Comparison of ENCODE assay signal across 19 cellular contexts in the genomic region with DNA sequence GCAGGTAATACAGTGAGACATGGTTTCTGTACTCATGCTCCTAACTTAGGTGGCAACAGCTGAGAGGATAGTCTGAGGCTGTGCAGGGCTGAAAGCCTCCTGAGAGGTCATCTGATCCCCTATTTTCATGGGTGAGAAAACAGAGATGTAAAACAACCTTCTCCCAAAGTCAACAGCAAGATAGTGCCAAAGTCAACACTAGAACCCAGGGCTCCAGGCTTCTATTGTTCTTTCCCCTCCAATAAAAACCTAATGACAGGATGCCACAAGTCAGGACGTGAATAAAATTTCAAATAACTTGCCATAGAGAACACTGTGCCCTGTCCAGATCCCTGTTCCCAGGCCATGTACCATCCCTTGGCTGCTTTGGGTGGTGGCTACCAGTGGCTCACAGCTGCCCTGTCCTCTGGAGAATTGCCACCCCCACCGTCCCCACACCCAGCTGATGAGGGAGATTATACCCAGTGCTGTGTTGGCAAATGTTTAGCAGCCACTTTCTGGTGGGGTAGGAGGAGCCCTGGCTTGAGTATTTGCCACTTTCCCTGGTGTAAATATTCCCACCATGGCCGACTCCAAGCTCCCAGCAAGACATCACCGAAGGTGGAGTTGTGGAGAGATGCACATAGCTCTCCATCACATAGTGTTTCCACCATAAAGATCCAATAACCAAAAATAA. TPM values are rescaled to one million over a fixed set of nuclear protein-coding genes. Genes with fewer than 3 reads are reported as not detected.
DNase-seq lines count a peak whose midpoint lies in the region; ATAC-seq and TF ChIP-seq lines count a peak whose summit lies in the region.
"Had no signal": no experiment of that assay in that cellular context is flagged by ENCODE, and none has a peak within 500 bp of the region (broad histone marks: within the 10 kb centered on the region; RNA-seq: fewer than 3 reads in every experiment).

No MANE protein-coding gene starts in this region.

- peaks cover 8% of the 10 kb centered on the region for H3K36me3 Mint-ChIP-seq in MCF 10A (ENCODE audit: insufficient read depth, unreplicated experiment)
- H3K36me3 Mint-ChIP-seq: naive thymus-derived CD8-positive, alpha-beta T cell had no signal

- no peak for TF ChIP-seq CTCF in MCF 10A (IDR thresholded peaks at IDR 0.05; ENCODE audit: unreplicated experiment)
- TF ChIP-seq CTCF in breast epithelium (IDR thresholded peaks at IDR 0.05): no peak
- TF ChIP-seq CTCF in mammary epithelial cell (conservative IDR thresholded peaks at IDR 0.05 in 1 of 2, IDR thresholded peaks at IDR 0.05 in 1 of 2; ENCODE audit: extremely low read depth in 1 of 2, insufficient read depth in 1 of 2, low read depth in 1 of 2, low read length in 2 of 2): no peak
- TF ChIP-seq CTCF in psoas muscle (IDR thresholded peaks at IDR 0.05): no peak
- TF ChIP-seq CTCF in foreskin keratinocyte (conservative IDR thresholded peaks at IDR 0.05): no peak

- H3K4me2 ChIP-seq in mammary epithelial cell (ENCODE audit: insufficient read depth, low read depth, low read length): no peak overlapping the region

- H3K9me3 ChIP-seq in breast epithelium (no peaks in the 10 kb centered on the region), mammary epithelial cell (replicated peaks; ENCODE audit: insufficient read depth, low read length) (no peaks in the 10 kb centered on the region), psoas muscle (no peaks in the 10 kb centered on the region)
- H3K9me3 ChIP-seq: lower lobe of right lung, SJSA1, uterus had no signal

- intact Hi-C loops in MCF 10A (cut with micrococcal nuclease) (no loop called here), breast epithelium (cut with DNase I; ENCODE audit: low total_unique reads) (no loop called here), mammary epithelial cell (cut with micrococcal nuclease) (no loop called here), psoas muscle (cut with DNase I) (no loop called here)

- no peaks in the 10 kb centered on the region for H3K36me3 ChIP-seq in breast epithelium
- no peaks in the 10 kb centered on the region for H3K36me3 ChIP-seq in mammary epithelial cell (ENCODE audit: insufficient read depth, low read length)
- no peaks in the 10 kb centered on the region for H3K36me3 ChIP-seq in psoas muscle (ENCODE audit: insufficient read depth in 1 of 2, low read depth in 1 of 2)
- H3K36me3 ChIP-seq: lower lobe of right lung, SJSA1, uterus had no signal

- H3K27ac ChIP-seq in breast epithelium (no peak overlapping the region), mammary epithelial cell (ENCODE audit: insufficient read depth, low read depth, low read length) (peak overlapping the region; percentile 41), psoas muscle (no peak overlapping the region), foreskin keratinocyte (no peak overlapping the region)
- H3K27ac ChIP-seq: coronary artery, lower lobe of right lung, SJSA1, uterus had no signal

- WGBS in mammary epithelial cell (ENCODE audit: low coverage, missing lambda C conversion rate): 49% methylated on average over 4 of the region's 4 CpGs
- 64 to 71% (median 69%) methylated on average over 4 of the region's 4 CpGs for WGBS in psoas muscle, 3 donors

- no peaks in the 10 kb centered on the region for H3K27me3 ChIP-seq in breast epithelium
- H3K27me3 ChIP-seq in mammary epithelial cell (ENCODE audit: insufficient read depth, low read length): no peaks in the 10 kb centered on the region
- no peaks in the 10 kb centered on the region for H3K27me3 ChIP-seq in psoas muscle (ENCODE audit: insufficient read depth in 3 of 3, low read length in 2 of 3)
- H3K27me3 ChIP-seq in foreskin keratinocyte: no peaks in the 10 kb centered on the region
- H3K27me3 ChIP-seq: SJSA1, uterus had no signal

- H3K79me2 ChIP-seq in mammary epithelial cell (ENCODE audit: insufficient read depth, low read length): peaks cover 85% of the 10 kb centered on the region

- no peaks in the 10 kb centered on the region for H3K27me3 Mint-ChIP-seq in MCF 10A (ENCODE audit: insufficient read depth, unreplicated experiment)
- H3K27me3 Mint-ChIP-seq: naive thymus-derived CD8-positive, alpha-beta T cell; stimulated activated naive CD8-positive, alpha-beta T cell treated with anti-CD3 and anti-CD28 coated beads, Interleukin-15, amount 100 ng/mL, for 72 hours had no signal

- in situ Hi-C loops in mammary epithelial cell (cut with MboI; ENCODE audit: low sequenced_read_pairs in 2 of 2): no loop called here

- no peaks in the 10 kb centered on the region for H3K9me3 Mint-ChIP-seq in MCF 10A (ENCODE audit: unreplicated experiment)
- H3K9me3 Mint-ChIP-seq: CD4-positive, CD25-positive, alpha-beta regulatory T cell; GM23338; stimulated activated naive CD8-positive, alpha-beta T cell treated with anti-CD3 and anti-CD28 coated beads, Interleukin-15, amount 100 ng/mL, for 72 hours had no signal

- POLR2A ChIA-PET in MCF 10A (lab: Yijun Ruan, JAX): no interaction called here

- peak; percentile 85 for DNase-seq in MCF 10A (ENCODE audit: unreplicated experiment)
- DNase-seq in breast epithelium (ENCODE audit: low spot score in 2 of 2): no peak
- peak; percentile 90 for DNase-seq in NCI-H345 (lab: John Stamatoyannopoulos, UW)
- peak; percentile 86 for DNase-seq in mammary epithelial cell
- no peak for DNase-seq in activated T-cell treated with anti-CD3 and anti-CD28 coated beads, Interleukin-2, amount 50 U/mL, for 1 hour
- no peak for DNase-seq in hippocampal formation (lab: John Stamatoyannopoulos, UW)
- no peak for DNase-seq in psoas muscle
- DNase-seq in foreskin keratinocyte: no peak
- DNase-seq: ACHN; CD4-positive, CD25-positive, alpha-beta regulatory T cell; Kasumi-1; lower lobe of right lung; naive thymus-derived CD8-positive, alpha-beta T cell; stimulated activated naive CD8-positive, alpha-beta T cell treated with anti-CD3 and anti-CD28 coated beads, Interleukin-15, amount 100 ng/mL, for 72 hours; T-helper 9 cell; uterus had no signal

- no peak overlapping the region for H3K4me3 Mint-ChIP-seq in MCF 10A (ENCODE audit: unreplicated experiment)
- H3K4me3 Mint-ChIP-seq: CD4-positive, CD25-positive, alpha-beta regulatory T cell; GM23338; naive thymus-derived CD8-positive, alpha-beta T cell; stimulated activated naive CD8-positive, alpha-beta T cell treated with anti-CD3 and anti-CD28 coated beads, Interleukin-15, amount 100 ng/mL, for 72 hours had no signal

- BruUV-seq in MCF 10A (replicated peaks; lab: Mats Ljungman, UMichigan) (no TSS peak), mammary epithelial cell (replicated peaks; lab: Mats Ljungman, UMichigan) (no TSS peak)

- no peak for ATAC-seq in psoas muscle
- ATAC-seq in foreskin keratinocyte: no peak
- ATAC-seq: GM23338; lower lobe of right lung; naive thymus-derived CD8-positive, alpha-beta T cell; stimulated activated naive CD8-positive, alpha-beta T cell treated with anti-CD3 and anti-CD28 coated beads, Interleukin-15, amount 100 ng/mL, for 72 hours had no signal

- TF ChIP-seq POLR2A in breast epithelium (IDR thresholded peaks at IDR 0.05): no peak

- H2AFZ ChIP-seq in mammary epithelial cell (ENCODE audit: low read depth, low read length): no peak overlapping the region
- H2AFZ ChIP-seq: GM23338 had no signal

- H3K4me3 ChIP-seq in breast epithelium: no peak overlapping the region
- H3K4me3 ChIP-seq in mammary epithelial cell (replicated peaks in 1 of 3; ENCODE audit: insufficient read depth in 1 of 3, low read depth in 2 of 3, low read length in 3 of 3): no peak overlapping the region
- no peak overlapping the region for H3K4me3 ChIP-seq in psoas muscle
- H3K4me3 ChIP-seq: coronary artery, GM23338, lower lobe of right lung, SJSA1, uterus had no signal

- dilution Hi-C loops in mammary epithelial cell (cut with HindIII; ENCODE audit: low sequenced_read_pairs): no loop called here

- H3K4me1 Mint-ChIP-seq in MCF 10A (ENCODE audit: insufficient read depth, unreplicated experiment): peaks cover 9% of the 10 kb centered on the region
- H3K4me1 Mint-ChIP-seq: CD4-positive, CD25-positive, alpha-beta regulatory T cell; naive thymus-derived CD8-positive, alpha-beta T cell; stimulated activated naive CD8-positive, alpha-beta T cell treated with anti-CD3 and anti-CD28 coated beads, Interleukin-15, amount 100 ng/mL, for 72 hours had no signal

- no peaks in the 10 kb centered on the region for H3K4me1 ChIP-seq in breast epithelium
- peaks cover 25% of the 10 kb centered on the region for H3K4me1 ChIP-seq in mammary epithelial cell (ENCODE audit: insufficient read depth, low read length)
- no peaks in the 10 kb centered on the region for H3K4me1 ChIP-seq in psoas muscle
- peaks cover 10% of the 10 kb centered on the region for H3K4me1 ChIP-seq in foreskin keratinocyte
- H3K4me1 ChIP-seq: lower lobe of right lung, SJSA1, uterus had no signal

- no peak overlapping the region for H3K9ac ChIP-seq in mammary epithelial cell (ENCODE audit: insufficient read depth, low read length)

- H3K27ac Mint-ChIP-seq in MCF 10A (ENCODE audit: low read depth, unreplicated experiment): no peak overlapping the region
- H3K27ac Mint-ChIP-seq: CD4-positive, CD25-positive, alpha-beta regulatory T cell; GM23338; naive thymus-derived CD8-positive, alpha-beta T cell; stimulated activated naive CD8-positive, alpha-beta T cell treated with anti-CD3 and anti-CD28 coated beads, Interleukin-15, amount 100 ng/mL, for 72 hours had no signal

- CTCF ChIA-PET in MCF 10A (lab: Yijun Ruan, JAX) (interaction anchor here (0.6 to 0.8 kb wide), 2 partner anchors 26 to 572 kb away, joined by 3 read pairs; no protein-coding TSS in a partner anchor), mammary epithelial cell (lab: Charles Lee; ENCODE audit: low non-redundant PET) (no interaction called here)

- no peaks in the 10 kb centered on the region for H4K20me1 ChIP-seq in mammary epithelial cell (ENCODE audit: insufficient read depth, low read length)

RNA-seq across cellular contexts. Expression of a gene that starts 54.8 kb away (rescaled TPM):
- total RNA-seq in MCF 10A (2022) (13.7 and 19.8 TPM in 2 replicates), breast epithelium (10 to 100 TPM; 13.6 to 21.5 (median 19.0) TPM), mammary epithelial cell (10 to 100 TPM; 27.2 to 50.1 TPM), psoas muscle (1 to 10 TPM; 1.6 to 7.6 (median 3.2) TPM), foreskin keratinocyte (16.2 and 17.9 TPM in 2 replicates)
- polyA plus RNA-seq in mammary epithelial cell (9.2 TPM), psoas muscle (1 to 10 TPM in 1 of 3 donors, under 1 TPM in 2; 0.77 to 1.9 (median 0.80) TPM), foreskin keratinocyte (4.4 and 5.0 TPM in 2 replicates)
- polyA minus RNA-seq in mammary epithelial cell: 62.1 TPM

Comparison
In these comparisons a context has a peak if more than half of its experiments do, and no peak if none do; other contexts are left out.
1. DNase-seq: peak in MCF 10A (single experiment), NCI-H345 (single experiment) and mammary epithelial cell (single experiment); none in breast epithelium (0 of 2), activated T-cell treated with anti-CD3 and anti-CD28 coated beads, Interleukin-2, amount 50 U/mL, for 1 hour (single experiment), hippocampal formation (0 of 2), psoas muscle (0 of 2) and foreskin keratinocyte (0 of 2).